12 cellular contexts compared by ENCODE assay signal in the genomic region with DNA sequence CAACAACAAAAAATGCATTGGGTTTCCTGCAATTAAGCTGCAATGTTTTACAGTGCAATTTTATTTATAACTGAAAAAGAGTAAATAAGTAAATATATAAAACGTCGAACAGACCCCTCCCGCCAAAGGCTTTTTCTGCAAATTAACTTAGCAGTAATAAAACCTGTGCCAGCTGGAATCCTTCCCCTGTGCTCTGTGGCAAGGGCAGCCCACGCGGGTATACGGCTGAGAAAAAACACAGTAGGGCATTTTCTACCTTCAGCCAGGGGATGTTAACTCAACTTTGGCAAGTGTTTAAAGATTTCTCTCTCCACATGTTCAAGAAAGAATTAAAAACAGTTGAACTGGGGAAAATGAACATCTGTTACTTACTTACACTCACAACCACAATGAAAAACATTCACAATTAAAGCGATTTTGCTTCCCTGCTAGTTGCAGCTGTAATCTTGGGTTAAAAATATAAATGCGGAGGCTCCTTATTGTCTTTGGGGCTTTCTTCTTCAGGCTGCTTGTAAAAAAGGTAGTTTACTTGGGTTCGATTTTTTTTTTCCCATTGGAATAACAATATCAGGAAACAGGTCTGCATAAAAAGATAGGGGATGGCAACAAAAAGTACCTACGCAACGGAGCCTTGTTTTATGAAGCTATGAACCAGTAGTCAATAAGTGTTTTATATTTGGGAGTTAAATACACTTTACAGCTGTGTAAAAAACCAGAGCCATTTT.
"Had no signal": no experiment of that assay in that cellular context is flagged by ENCODE, and none has a peak within 500 bp of the region (broad histone marks: within the 10 kb centered on the region; RNA-seq: fewer than 3 reads in every experiment).

No MANE protein-coding gene starts in this region.

- H3K4me3 ChIP-seq: colonic mucosa, right atrium auricular region had no signal

- H3K27ac ChIP-seq: colonic mucosa, neutrophil, right atrium auricular region had no signal

- H3K9me3 ChIP-seq: colonic mucosa, neutrophil, right atrium auricular region had no signal

- H3K27me3 ChIP-seq: colonic mucosa, neutrophil, right atrium auricular region had no signal

- ATAC-seq: activated T-cell treated with anti-CD3 and anti-CD28 coated beads, Interleukin-2, amount 50 U/mL, for 72 hours; stimulated activated naive B cell treated with anti-CD40 and anti-IgM and Interleukin-4, amounts not matched to agents 10 μg/mL and 1 μg/mL and 100 μg/mL, for 72 hours had no signal

- H3K36me3 ChIP-seq: colonic mucosa, neutrophil, right atrium auricular region had no signal

- DNase-seq: activated CD4-positive, alpha-beta T cell treated with anti-CD3 and anti-CD28 coated beads, Interleukin-2, amount 50 U/mL, for 48 hours; activated CD4-positive, CD25-positive, alpha-beta regulatory T cell treated with anti-CD3 and anti-CD28 coated beads, Interleukin-2, amount 50 U/mL, for 72 hours; activated naive CD4-positive, alpha-beta T cell; activated T-cell treated with anti-CD3 and anti-CD28 coated beads, Interleukin-2, amount 50 U/mL, for 72 hours; colonic mucosa; effector CD4-positive, alpha-beta T cell; posterior cingulate gyrus; small intestine; stimulated activated naive B cell treated with anti-CD40 and anti-IgM and Interleukin-4, amounts not matched to agents 10 μg/mL and 1 μg/mL and 100 μg/mL, for 72 hours; trophoblast cell had no signal
